9 cellular contexts compared by ENCODE assay signal in the genomic region with DNA sequence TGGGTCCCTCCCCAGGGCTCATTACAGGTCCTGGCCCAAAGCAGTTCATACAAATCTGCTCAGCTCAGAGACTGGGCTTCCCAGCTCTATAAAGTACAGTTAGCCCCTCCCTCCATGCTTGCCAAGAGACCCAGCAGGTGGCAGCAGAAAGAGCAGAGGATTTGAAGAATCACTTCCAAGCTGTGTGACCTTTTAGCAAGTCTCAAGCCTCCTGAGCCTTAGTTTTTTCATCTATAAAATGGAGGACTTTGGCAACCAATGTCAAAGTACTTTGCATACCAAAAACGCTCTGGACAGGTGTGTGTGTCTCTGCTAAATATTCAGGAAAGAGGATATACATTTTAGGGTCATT.
DNase-seq lines count a peak whose midpoint lies in the region; ATAC-seq and TF ChIP-seq lines count a peak whose summit lies in the region.
"Had no signal": no experiment of that assay in that cellular context is flagged by ENCODE, and none has a peak within 500 bp of the region (broad histone marks: within the 10 kb centered on the region; RNA-seq: fewer than 3 reads in every experiment).

No MANE protein-coding gene starts in this region.

- no peaks in the 10 kb centered on the region for H3K27me3 ChIP-seq in OCI-LY3 (ENCODE audit: low read depth, low read length)

- H3K36me3 ChIP-seq in OCI-LY3 (replicated peaks; ENCODE audit: low read depth, low read length) = peaks cover 16% of the 10 kb centered on the region

- no peaks in the 10 kb centered on the region for H4K20me1 ChIP-seq in OCI-LY3 (ENCODE audit: insufficient read depth, low read length)

- no peaks in the 10 kb centered on the region for H3K9me3 ChIP-seq in OCI-LY3 (ENCODE audit: insufficient read depth, low read length)

- ATAC-seq in GM19035 (IDR thresholded peaks at IDR 0.05; ENCODE audit: unreplicated experiment) = no peak
- no peak for ATAC-seq in GM21786 (IDR thresholded peaks at IDR 0.05; ENCODE audit: unreplicated experiment)

- peak; percentile 41 for TF ChIP-seq CTCF in AG09309 (IDR thresholded peaks at IDR 0.05; ENCODE audit: control insufficient read depth, insufficient read depth, low read depth, low read length, missing control alignments)
- TF ChIP-seq CTCF in OCI-LY3 (IDR thresholded peaks at IDR 0.05; ENCODE audit: low read depth, low read length) = peak; percentile 56

- no peak overlapping the region for H3K27ac ChIP-seq in OCI-LY3 (ENCODE audit: low read length)

- TF ChIP-seq POLR2A in erythroblast (IDR thresholded peaks at IDR 0.05; ENCODE audit: low read length) = no peak

- no peak overlapping the region for H3K4me3 ChIP-seq in AG09309 (ENCODE audit: control insufficient read depth, low read depth, low read length)
- H3K4me3 ChIP-seq in OCI-LY3 (ENCODE audit: low read length) = no peak overlapping the region

- H3K79me2 ChIP-seq in OCI-LY3 (ENCODE audit: low read length) = no peaks in the 10 kb centered on the region

- no peak overlapping the region for H2AFZ ChIP-seq in OCI-LY3 (ENCODE audit: low read depth, low read length)

- peaks cover 6% of the 10 kb centered on the region for H3K4me1 ChIP-seq in OCI-LY3 (ENCODE audit: low read length)

- H3K4me2 ChIP-seq in OCI-LY3 (ENCODE audit: low read length) = no peak overlapping the region

- no peak for DNase-seq in AG09309 (ENCODE audit: low read depth)
- DNase-seq in ELR (ENCODE audit: low read depth) = peak; percentile 53
- DNase-seq in erythroblast (lab: John Stamatoyannopoulos, UW) = peak; percentile 22 to 31
- DNase-seq in GM19240 (ENCODE audit: insufficient read length, low spot score) = no peak
- DNase-seq in DMS153 (lab: John Stamatoyannopoulos, UW) = no peak
- DNase-seq: activated gamma-delta T cell treated with Interleukin-2 at 50 U/mL for 16 hours had no signal

- no peak overlapping the region for H3K9ac ChIP-seq in OCI-LY3 (ENCODE audit: low read length)

Comparison
In these comparisons a context has a peak if more than half of its experiments do, and no peak if none do; other contexts are left out.
1. DNase-seq: peak in ELR (single experiment) and erythroblast (2 of 2); none in AG09309 (single experiment), GM19240 (single experiment) and DMS153 (single experiment).